9 cellular contexts compared by ENCODE assay signal in the genomic region with DNA sequence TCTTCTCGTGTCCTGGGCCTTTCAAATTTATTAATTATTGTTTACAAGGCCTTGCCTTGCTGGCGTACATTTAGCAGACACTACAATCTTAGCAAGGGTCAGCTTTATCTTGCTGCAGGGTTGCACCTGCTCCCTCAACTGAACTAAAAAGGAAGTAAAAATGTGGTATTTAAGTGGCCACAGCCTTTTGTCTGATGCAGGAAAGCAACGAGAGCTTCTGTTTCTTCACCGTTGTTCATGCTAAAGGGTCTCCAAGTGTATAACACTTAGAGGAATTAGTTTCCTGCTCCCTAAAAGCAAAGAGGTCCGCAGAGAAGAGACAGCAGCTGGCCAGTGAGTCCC.
DNase-seq lines count a peak whose midpoint lies in the region; ATAC-seq lines count a peak whose summit lies in the region.
"Had no signal": no experiment of that assay in that cellular context is flagged by ENCODE, and none has a peak within 500 bp of the region (broad histone marks: within the 10 kb centered on the region; RNA-seq: fewer than 3 reads in every experiment).

No MANE protein-coding gene starts in this region.

- no peaks in the 10 kb centered on the region for H3K79me2 ChIP-seq in trophoblast cell (ENCODE audit: control insufficient read depth, insufficient read depth, low read length, poor library complexity)
- H3K79me2 ChIP-seq: hepatocyte had no signal

- H4K12ac ChIP-seq in trophoblast cell (ENCODE audit: low read depth, low read length): no peak overlapping the region

- H3K9me3 Mint-ChIP-seq in activated naive CD8-positive, alpha-beta T cell treated with anti-CD3 and anti-CD28 coated beads, Interleukin-2, amount 50 U/mL, for 24 hours: no peaks in the 10 kb centered on the region
- H3K9me3 Mint-ChIP-seq in naive thymus-derived CD8-positive, alpha-beta T cell: peaks cover 0 to 2% (median 0%) of the 10 kb centered on the region in 9 donors

- peak; percentile 72 for DNase-seq in Jurkat, Clone E6-1 (ENCODE audit: low read depth, low spot score)
- DNase-seq in activated naive CD8-positive, alpha-beta T cell treated with anti-CD3 and anti-CD28 coated beads, Interleukin-2, amount 50 U/mL, for 24 hours: no peak
- DNase-seq in naive thymus-derived CD8-positive, alpha-beta T cell: no peak
- DNase-seq in trophoblast cell (no peak), hypothalamus (lab: John Stamatoyannopoulos, UW) (no peak), cerebellar nuclear complex (lab: John Stamatoyannopoulos, UW) (no peak)

- H3K27ac ChIP-seq in trophoblast cell (ENCODE audit: low read depth, low read length): no peak overlapping the region
- H3K27ac ChIP-seq: hepatocyte had no signal

- H3K4me1 Mint-ChIP-seq in activated naive CD8-positive, alpha-beta T cell treated with anti-CD3 and anti-CD28 coated beads, Interleukin-2, amount 50 U/mL, for 24 hours: peaks cover 29% of the 10 kb centered on the region
- H3K4me1 Mint-ChIP-seq in naive thymus-derived CD8-positive, alpha-beta T cell: peaks cover 7 to 43% (median 26%) of the 10 kb centered on the region in 4 donors

- H3K9ac ChIP-seq in trophoblast cell (ENCODE audit: low read length): no peak overlapping the region

- H3K14ac ChIP-seq in trophoblast cell (ENCODE audit: low read length): no peak overlapping the region

- H2AFZ ChIP-seq in trophoblast cell (ENCODE audit: insufficient read depth, low read length, poor library complexity): no peak overlapping the region
- H2AFZ ChIP-seq: hepatocyte had no signal

- no peak overlapping the region for H3K4ac ChIP-seq in trophoblast cell (ENCODE audit: low read depth, low read length)

- no peaks in the 10 kb centered on the region for H3K36me3 ChIP-seq in trophoblast cell (ENCODE audit: control insufficient read depth in 1 of 2, insufficient read depth in 2 of 2, low read length in 2 of 2)

- no peaks in the 10 kb centered on the region for H3K4me1 ChIP-seq in trophoblast cell (ENCODE audit: control insufficient read depth in 1 of 2, insufficient read depth in 2 of 2, low read length in 2 of 2)

- no peak overlapping the region for H3K18ac ChIP-seq in trophoblast cell (ENCODE audit: low read length)

- no peak overlapping the region for H3K4me2 ChIP-seq in trophoblast cell (ENCODE audit: low read length)
- H3K4me2 ChIP-seq: hepatocyte had no signal

- peaks cover 4% of the 10 kb centered on the region for H3K27me3 Mint-ChIP-seq in activated naive CD8-positive, alpha-beta T cell treated with anti-CD3 and anti-CD28 coated beads, Interleukin-2, amount 50 U/mL, for 24 hours
- H3K27me3 Mint-ChIP-seq in naive thymus-derived CD8-positive, alpha-beta T cell: no peaks in the 10 kb centered on the region

- H2BK5ac ChIP-seq in trophoblast cell (ENCODE audit: low read depth, low read length, poor library complexity): no peak overlapping the region

- no CpG with 5 or more reads among the region's 5 CpGs for WGBS in trophoblast cell (ENCODE audit: extremely low coverage, insufficient coverage, insufficient read length)

- peaks cover 2% of the 10 kb centered on the region for H3K79me1 ChIP-seq in trophoblast cell (ENCODE audit: low read length)

- no peak overlapping the region for H3K23ac ChIP-seq in trophoblast cell (ENCODE audit: low read length)

- peak overlapping the region; percentile 74 for H3K27ac Mint-ChIP-seq in activated naive CD8-positive, alpha-beta T cell treated with anti-CD3 and anti-CD28 coated beads, Interleukin-2, amount 50 U/mL, for 24 hours
- peak overlapping the region in 3 of 10 donors; percentile 36 to 69 (median 48) for H3K27ac Mint-ChIP-seq in naive thymus-derived CD8-positive, alpha-beta T cell

- H3K36me3 Mint-ChIP-seq in activated naive CD8-positive, alpha-beta T cell treated with anti-CD3 and anti-CD28 coated beads, Interleukin-2, amount 50 U/mL, for 24 hours (ENCODE audit: low read depth): no peaks in the 10 kb centered on the region
- peaks cover 3 to 4% (median 4%) of the 10 kb centered on the region in 3 donors for H3K36me3 Mint-ChIP-seq in naive thymus-derived CD8-positive, alpha-beta T cell

- ATAC-seq in GM18873 (IDR thresholded peaks at IDR 0.05; ENCODE audit: low FRiP score, unreplicated experiment): peak; percentile 80
- peak; percentile 46 for ATAC-seq in GM21825 (IDR thresholded peaks at IDR 0.05; ENCODE audit: unreplicated experiment)
- ATAC-seq in activated naive CD8-positive, alpha-beta T cell treated with anti-CD3 and anti-CD28 coated beads, Interleukin-2, amount 50 U/mL, for 24 hours: no peak
- ATAC-seq in naive thymus-derived CD8-positive, alpha-beta T cell: no peak

- H2BK120ac ChIP-seq in trophoblast cell (ENCODE audit: insufficient read depth, low read length, poor library complexity): no peak overlapping the region

- peak overlapping the region; percentile 26 for H3K4me3 Mint-ChIP-seq in activated naive CD8-positive, alpha-beta T cell treated with anti-CD3 and anti-CD28 coated beads, Interleukin-2, amount 50 U/mL, for 24 hours
- peak overlapping the region in 3 of 10 donors; percentile 14 to 47 (median 45) for H3K4me3 Mint-ChIP-seq in naive thymus-derived CD8-positive, alpha-beta T cell

- POLR2A ChIA-PET in naive thymus-derived CD8-positive, alpha-beta T cell (lab: Charles Lee): no interaction called here

- no peaks in the 10 kb centered on the region for H3K9me3 ChIP-seq in trophoblast cell (ENCODE audit: insufficient read depth, low read depth, low read length)

- no peak overlapping the region for H4K91ac ChIP-seq in trophoblast cell (ENCODE audit: low read depth, low read length)

- no peak overlapping the region for H2AK5ac ChIP-seq in trophoblast cell (ENCODE audit: low read length)

- peak overlapping the region; percentile 1; the same call in 1 of the 2 replicates for H3K4me3 ChIP-seq in Jurkat, Clone E6-1 (ENCODE audit: low read length)
- no peak overlapping the region for H3K4me3 ChIP-seq in trophoblast cell (ENCODE audit: low read depth, low read length)
- H3K4me3 ChIP-seq: hepatocyte had no signal

- H2BK12ac ChIP-seq in trophoblast cell (ENCODE audit: low read length): no peak overlapping the region

- H3K27me3 ChIP-seq in trophoblast cell (ENCODE audit: insufficient read depth, low read length): no peaks in the 10 kb centered on the region
- H3K27me3 ChIP-seq: hepatocyte had no signal

- H4K8ac ChIP-seq in trophoblast cell (ENCODE audit: low read depth, low read length): no peak overlapping the region

Comparison
In these comparisons a context has a peak if more than half of its experiments do, and no peak if none do; other contexts are left out.
1. ATAC-seq: peak in GM18873 (single experiment) and GM21825 (single experiment); none in activated naive CD8-positive, alpha-beta T cell treated with anti-CD3 and anti-CD28 coated beads, Interleukin-2, amount 50 U/mL, for 24 hours (single experiment) and naive thymus-derived CD8-positive, alpha-beta T cell (0 of 2).